In genomic region chrX:34218063-34218462, GRCh38 we compare ENCODE assay signal across 20 cellular contexts.
"Had no signal": no experiment of that assay in that cellular context is flagged by ENCODE, and none has a peak within 500 bp of the region (broad histone marks: within the 10 kb centered on the region; RNA-seq: fewer than 3 reads in every experiment).

No MANE protein-coding gene starts in this region.

- H3K27ac ChIP-seq: adrenal gland, esophagus muscularis mucosa, neural progenitor cell, psoas muscle, right lobe of liver, transverse colon, vagina, WERI-Rb-1 had no signal

- H3K9ac ChIP-seq: neural progenitor cell had no signal

- H3K4me3 Mint-ChIP-seq: activated CD4-positive, alpha-beta memory T cell treated with anti-CD3 and anti-CD28 coated beads for 36 hours; activated CD4-positive, alpha-beta T cell treated with anti-CD3 and anti-CD28 coated beads for 36 hours; activated CD8-positive, alpha-beta memory T cell treated with anti-CD3 and anti-CD28 coated beads, Interleukin-2, amount 10 ng/mL, durations not matched to agents 7 days and 5 days; naive B cell; neural progenitor cell had no signal

- FAIRE-seq: islet of Langerhans had no signal

- H3K4me2 ChIP-seq: neural progenitor cell, smooth muscle cell had no signal

- H3K9me3 ChIP-seq: adrenal gland, esophagus muscularis mucosa, transverse colon, vagina had no signal

- ATAC-seq: activated CD4-positive, alpha-beta T cell treated with anti-CD3 and anti-CD28 coated beads for 36 hours; activated CD8-positive, alpha-beta memory T cell treated with anti-CD3 and anti-CD28 coated beads, Interleukin-2, amount 10 ng/mL, durations not matched to agents 7 days and 5 days; psoas muscle; right lobe of liver; stimulated activated naive CD8-positive, alpha-beta T cell treated with anti-CD3 and anti-CD28 coated beads, Interleukin-15, Interleukin-2, amounts not matched to agents 100 U/mL and 50 U/mL, for 24 hours had no signal

- H2AFZ ChIP-seq: neural progenitor cell had no signal

- H3K27me3 ChIP-seq: esophagus muscularis mucosa, neural progenitor cell, right lobe of liver, transverse colon, vagina had no signal

- DNase-seq: activated CD4-positive, alpha-beta memory T cell treated with anti-CD3 and anti-CD28 coated beads for 36 hours; activated CD4-positive, alpha-beta T cell treated with anti-CD3 and anti-CD28 coated beads for 36 hours; activated CD8-positive, alpha-beta memory T cell treated with anti-CD3 and anti-CD28 coated beads, Interleukin-2, amount 10 ng/mL, durations not matched to agents 7 days and 5 days; activated naive CD4-positive, alpha-beta T cell treated with anti-CD3 and anti-CD28 coated beads, Interleukin-2, amount 50 U/mL, for 16 hours; activated T-cell treated with anti-CD3 and anti-CD28 coated beads, Interleukin-2, amount 50 U/mL, for 1 hour; adrenal gland; caudate nucleus; naive B cell; psoas muscle; right lobe of liver; stimulated activated CD4-positive, alpha-beta T cell treated with anti-CD3 and anti-CD28 coated beads, Interleukin-4, amount 100 ng/mL, for 4 hours; stimulated activated CD8-positive, alpha-beta memory T cell treated with anti-CD3 and anti-CD28 coated beads, Interleukin-4, amount 100 ng/mL, for 48 hours; stimulated activated naive CD8-positive, alpha-beta T cell treated with anti-CD3 and anti-CD28 coated beads, Interleukin-15, Interleukin-2, amounts not matched to agents 100 U/mL and 50 U/mL, for 24 hours; transverse colon; WERI-Rb-1 had no signal

- H3K4me1 Mint-ChIP-seq: activated CD4-positive, alpha-beta T cell treated with anti-CD3 and anti-CD28 coated beads for 36 hours; activated CD8-positive, alpha-beta memory T cell treated with anti-CD3 and anti-CD28 coated beads, Interleukin-2, amount 10 ng/mL, durations not matched to agents 7 days and 5 days; naive B cell; neural progenitor cell had no signal

- H3K4me1 ChIP-seq: adrenal gland, esophagus muscularis mucosa, neural progenitor cell, psoas muscle, right lobe of liver, transverse colon, vagina had no signal

- H3K27me3 Mint-ChIP-seq: activated CD4-positive, alpha-beta memory T cell treated with anti-CD3 and anti-CD28 coated beads for 36 hours; activated CD4-positive, alpha-beta T cell treated with anti-CD3 and anti-CD28 coated beads for 36 hours; activated CD8-positive, alpha-beta memory T cell treated with anti-CD3 and anti-CD28 coated beads, Interleukin-2, amount 10 ng/mL, durations not matched to agents 7 days and 5 days; naive B cell had no signal

- H3K4me3 ChIP-seq: adrenal gland, esophagus muscularis mucosa, neural progenitor cell, psoas muscle, right lobe of liver, smooth muscle cell, transverse colon, vagina had no signal

- H3K36me3 Mint-ChIP-seq: activated CD4-positive, alpha-beta memory T cell treated with anti-CD3 and anti-CD28 coated beads for 36 hours; activated CD8-positive, alpha-beta memory T cell treated with anti-CD3 and anti-CD28 coated beads, Interleukin-2, amount 10 ng/mL, durations not matched to agents 7 days and 5 days; naive B cell; neural progenitor cell had no signal

- H3K27ac Mint-ChIP-seq: activated CD4-positive, alpha-beta memory T cell treated with anti-CD3 and anti-CD28 coated beads for 36 hours; activated CD4-positive, alpha-beta T cell treated with anti-CD3 and anti-CD28 coated beads for 36 hours; activated CD8-positive, alpha-beta memory T cell treated with anti-CD3 and anti-CD28 coated beads, Interleukin-2, amount 10 ng/mL, durations not matched to agents 7 days and 5 days; naive B cell; neural progenitor cell had no signal

- H3K36me3 ChIP-seq: adrenal gland, esophagus muscularis mucosa, neural progenitor cell, right lobe of liver, transverse colon, vagina, WERI-Rb-1 had no signal
